23 cellular contexts compared by ENCODE assay signal in the genomic region with DNA sequence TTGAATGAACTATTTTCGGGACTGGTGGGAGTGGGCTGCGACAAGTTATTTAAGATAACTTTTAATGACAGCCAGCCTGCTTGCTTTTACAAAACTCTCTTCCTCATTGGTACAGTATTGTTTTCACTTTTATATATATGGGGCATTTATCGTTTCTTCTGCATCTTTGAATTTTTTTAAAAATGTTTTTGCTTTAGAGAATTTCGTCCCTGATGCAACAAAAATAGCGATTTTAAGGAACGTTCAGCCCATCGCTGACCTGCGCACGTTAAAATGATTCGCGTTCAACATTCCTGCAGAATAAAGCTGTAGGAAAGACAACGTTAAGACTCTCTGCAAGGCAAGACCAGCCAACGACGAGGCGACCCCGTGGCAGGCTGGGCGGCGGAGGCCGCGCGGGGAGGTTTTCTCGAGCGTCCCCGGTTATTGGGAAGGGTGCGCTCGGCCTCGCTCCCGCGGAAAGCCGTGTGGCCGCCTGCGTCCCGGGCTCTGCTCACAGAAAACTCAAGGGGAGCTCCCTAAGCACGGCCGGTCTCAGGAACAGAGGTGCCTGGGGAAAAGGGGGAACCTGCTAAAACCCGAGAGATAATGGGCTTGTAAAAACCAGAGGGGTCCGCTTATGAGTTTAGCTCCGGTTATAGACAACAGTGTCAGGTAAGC. TPM values are rescaled to one million over a fixed set of nuclear protein-coding genes. Genes with fewer than 3 reads are reported as not detected.
DNase-seq lines count a peak whose midpoint lies in the region; ATAC-seq and TF ChIP-seq lines count a peak whose summit lies in the region.
"Had no signal": no experiment of that assay in that cellular context is flagged by ENCODE, and none has a peak within 500 bp of the region (broad histone marks: within the 10 kb centered on the region; RNA-seq: fewer than 3 reads in every experiment).

No MANE protein-coding gene starts in this region.

- no peaks in the 10 kb centered on the region for H3K9me3 ChIP-seq in Peyer's patch
- H3K9me3 ChIP-seq: SJSA1, upper lobe of right lung had no signal

- H3K27ac ChIP-seq in Peyer's patch, result no peak overlapping the region
- H3K27ac ChIP-seq in dorsolateral prefrontal cortex, result no peak overlapping the region
- H3K27ac ChIP-seq: KMS-11, SJSA1, upper lobe of right lung had no signal

- H3K27ac Mint-ChIP-seq in stimulated activated naive CD8-positive, alpha-beta T cell treated with anti-CD3 and anti-CD28 coated beads, Interleukin-15, amount 100 ng/mL, for 72 hours, result no peak overlapping the region
- no peak overlapping the region for H3K27ac Mint-ChIP-seq in naive B cell
- H3K27ac Mint-ChIP-seq: T-helper 2 cell treated with Interferon-gamma antibody and Interleukin-4, amounts not matched to agents 5 μg/mL and 100 μg/mL, for 36 hours had no signal

- H3K4me3 Mint-ChIP-seq in stimulated activated naive CD8-positive, alpha-beta T cell treated with anti-CD3 and anti-CD28 coated beads, Interleukin-15, amount 100 ng/mL, for 72 hours, result peak overlapping the region; percentile 29 to 44
- H3K4me3 Mint-ChIP-seq in naive B cell, result peak overlapping the region in 6 of 8 donors; percentile 2 to 37 (median 26)
- H3K4me3 Mint-ChIP-seq: T-helper 2 cell treated with Interferon-gamma antibody and Interleukin-4, amounts not matched to agents 5 μg/mL and 100 μg/mL, for 36 hours had no signal

- H3K36me3 Mint-ChIP-seq in naive B cell, result no peaks in the 10 kb centered on the region

- H3K27me3 ChIP-seq in Peyer's patch, result peaks cover 0 to 5% of the 10 kb centered on the region in 2 donors
- peaks cover 9 to 84% (median 70%) of the 10 kb centered on the region in 45 donors for H3K27me3 ChIP-seq in dorsolateral prefrontal cortex
- H3K27me3 ChIP-seq: SJSA1 had no signal

- H3K36me3 ChIP-seq in Peyer's patch, result no peaks in the 10 kb centered on the region
- H3K36me3 ChIP-seq: SJSA1, upper lobe of right lung had no signal

- no peak for ATAC-seq in stimulated activated naive CD8-positive, alpha-beta T cell treated with anti-CD3 and anti-CD28 coated beads, Interleukin-15, amount 100 ng/mL, for 72 hours
- ATAC-seq in stimulated activated naive CD8-positive, alpha-beta T cell treated with anti-CD3 and anti-CD28 coated beads, Interleukin-15, Interleukin-2, amounts not matched to agents 100 U/mL and 50 U/mL, for 24 hours, result no peak
- no peak for ATAC-seq in naive B cell (ENCODE audit: low read depth in 2 of 2)
- ATAC-seq in GM18868 (IDR thresholded peaks at IDR 0.05; ENCODE audit: unreplicated experiment), result no peak
- ATAC-seq in HG03565 (IDR thresholded peaks at IDR 0.05; ENCODE audit: unreplicated experiment), result no peak
- ATAC-seq: left cardiac atrium, PC-3, right cardiac atrium, upper lobe of right lung had no signal

- H3K4me3 ChIP-seq in Peyer's patch (no peak overlapping the region), dorsolateral prefrontal cortex (no peak overlapping the region)
- H3K4me3 ChIP-seq: SJSA1, upper lobe of right lung had no signal

- no peak for TF ChIP-seq CTCF in Peyer's patch (IDR thresholded peaks at IDR 0.05)
- no peak for TF ChIP-seq CTCF in dorsolateral prefrontal cortex (IDR thresholded peaks at IDR 0.05 in 54 of 56, conservative IDR thresholded peaks at IDR 0.05 in 2 of 56; ENCODE audit: low read depth in 1 of 56, partially characterized antibody in 56 of 56)

- H3K4me1 ChIP-seq in Peyer's patch, result no peaks in the 10 kb centered on the region

- no peaks in the 10 kb centered on the region for H3K9me3 Mint-ChIP-seq in stimulated activated naive CD8-positive, alpha-beta T cell treated with anti-CD3 and anti-CD28 coated beads, Interleukin-15, amount 100 ng/mL, for 72 hours
- no peaks in the 10 kb centered on the region for H3K9me3 Mint-ChIP-seq in naive B cell
- H3K9me3 Mint-ChIP-seq: T-helper 2 cell treated with Interferon-gamma antibody and Interleukin-4, amounts not matched to agents 5 μg/mL and 100 μg/mL, for 36 hours had no signal

- peaks cover 33% of the 10 kb centered on the region for H3K4me1 Mint-ChIP-seq in stimulated activated naive CD8-positive, alpha-beta T cell treated with anti-CD3 and anti-CD28 coated beads, Interleukin-15, amount 100 ng/mL, for 72 hours
- H3K4me1 Mint-ChIP-seq in naive B cell, result peaks cover 3 to 33% (median 6%) of the 10 kb centered on the region in 3 donors

- H3K27me3 Mint-ChIP-seq in stimulated activated naive CD8-positive, alpha-beta T cell treated with anti-CD3 and anti-CD28 coated beads, Interleukin-15, amount 100 ng/mL, for 72 hours, result peaks cover 100% of the 10 kb centered on the region
- peaks cover 39 to 77% (median 65%) of the 10 kb centered on the region in 3 donors for H3K27me3 Mint-ChIP-seq in naive B cell

- intact Hi-C loops in dorsolateral prefrontal cortex (cut with DNase I), result no loop called here

- no peak for TF ChIP-seq POLR2A in Peyer's patch (IDR thresholded peaks at IDR 0.05)

- no peak for DNase-seq in stimulated activated naive CD8-positive, alpha-beta T cell treated with anti-CD3 and anti-CD28 coated beads, Interleukin-15, amount 100 ng/mL, for 72 hours
- DNase-seq in stimulated activated naive CD8-positive, alpha-beta T cell treated with anti-CD3 and anti-CD28 coated beads, Interleukin-15, Interleukin-2, amounts not matched to agents 100 U/mL and 50 U/mL, for 24 hours, result no peak
- DNase-seq in ecto neural progenitor cell (ENCODE audit: low spot score) (peak; percentile 63), naive B cell (no peak), Peyer's patch (no peak), dorsolateral prefrontal cortex (no peak)
- DNase-seq: activated gamma-delta T cell, anterior cingulate cortex, hippocampal formation, left cardiac atrium, midbrain, NCI-H1048, NCI-H748 treated with DMSO at 0.1 percent for 48 hours, nucleus accumbens, PC-3, right cardiac atrium, upper lobe of right lung had no signal

RNA-seq across cellular contexts. Expression of gene PAX8, which starts 3.0 kb away (rescaled TPM):
- polyA plus RNA-seq in naive B cell (ENCODE audit: low read depth in 6 of 6), result under 1 TPM in 4 of 6 donors, not detected in 2; 0.11 to 0.49 (median 0.38) TPM
- 10 to 100 TPM in 3 of 4 donors, 1 to 10 TPM in 1; 3.3 to 22.1 (median 14.2) TPM for total RNA-seq in Peyer's patch
- total RNA-seq in dorsolateral prefrontal cortex, result 1 to 10 TPM in 64 of 120 experiments, under 1 TPM in 38, not detected in 18; 0.18 to 5.1 (median 1.4) TPM
- total RNA-seq: G401, SJSA1 had no signal
